ENCODE assay signal across 8 cellular contexts in the genomic region with DNA sequence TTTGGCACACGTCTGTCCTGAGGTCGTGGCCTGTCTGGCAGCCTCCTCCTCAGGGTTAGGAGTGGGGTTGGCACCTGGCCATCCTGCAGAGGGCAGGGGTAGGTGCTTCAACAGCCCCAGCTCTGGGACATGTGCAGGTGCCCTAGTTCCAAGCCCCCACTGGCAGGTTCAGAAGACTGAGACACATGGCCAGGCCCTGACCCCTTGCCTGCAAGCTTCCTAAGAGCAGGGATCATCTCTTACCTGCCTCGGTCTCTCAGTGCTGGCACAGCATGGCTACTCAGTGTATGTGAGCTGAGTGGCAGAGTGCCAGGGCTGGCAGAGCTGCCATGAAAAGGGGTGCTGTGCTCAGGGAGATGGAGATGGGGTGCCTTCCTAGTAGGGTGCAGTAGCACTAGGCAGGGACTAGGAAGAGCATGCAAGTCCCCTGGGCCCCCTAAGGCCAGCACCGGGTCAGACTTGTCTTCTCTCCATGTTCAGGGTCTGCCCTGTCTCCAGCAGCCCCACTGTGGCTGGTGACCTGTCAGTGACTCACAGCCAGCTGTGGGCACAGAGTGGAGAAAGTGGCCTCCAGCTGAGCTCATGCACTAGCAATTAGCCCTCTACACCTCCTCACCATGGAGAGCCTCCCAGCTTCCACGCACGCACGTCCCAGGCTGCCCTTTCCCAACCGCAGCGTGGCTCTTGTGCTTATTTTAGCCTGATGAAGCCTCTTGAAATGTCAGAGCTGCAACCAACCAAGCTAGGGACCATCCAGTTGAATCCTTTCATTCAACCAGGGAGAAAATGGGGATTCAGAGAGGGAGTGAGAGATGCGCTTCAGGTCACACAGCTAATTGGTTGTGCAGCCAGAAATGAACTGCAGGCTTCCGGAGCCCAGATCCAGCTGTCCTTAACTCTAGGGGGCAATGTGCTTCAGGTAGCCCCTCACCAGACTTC.
DNase-seq lines count a peak whose midpoint lies in the region; ATAC-seq and TF ChIP-seq lines count a peak whose summit lies in the region.

No MANE protein-coding gene starts in this region.

- peaks cover 13% of the 10 kb centered on the region for H3K4me1 ChIP-seq in neural progenitor cell
- no peaks in the 10 kb centered on the region for H3K4me1 ChIP-seq in OCI-LY7 (ENCODE audit: insufficient read depth, low read length, poor library complexity, severe bottlenecking)

- H3K36me3 Mint-ChIP-seq in chondrocyte (ENCODE audit: low read depth), result peaks cover 3% of the 10 kb centered on the region
- H3K36me3 Mint-ChIP-seq in neural progenitor cell, result no peaks in the 10 kb centered on the region

- H3K4me1 Mint-ChIP-seq in chondrocyte (ENCODE audit: low read depth), result peaks cover 30% of the 10 kb centered on the region
- peaks cover 32% of the 10 kb centered on the region for H3K4me1 Mint-ChIP-seq in neural progenitor cell

- TF ChIP-seq CTCF in chondrocyte (IDR thresholded peaks at IDR 0.05) (peak; percentile 18), neural progenitor cell (IDR thresholded peaks at IDR 0.05) (peak; percentile 15), OCI-LY7 (conservative IDR thresholded peaks at IDR 0.05; ENCODE audit: low read length) (no peak)

- H3F3A ChIP-seq in neural progenitor cell (ENCODE audit: low read depth), result peaks cover 3% of the 10 kb centered on the region

- H3K4me3 Mint-ChIP-seq in chondrocyte (ENCODE audit: unreplicated experiment), result no peak overlapping the region
- no peak overlapping the region for H3K4me3 Mint-ChIP-seq in neural progenitor cell

- ATAC-seq in GM19463 (IDR thresholded peaks at IDR 0.05; ENCODE audit: unreplicated experiment) (no peak), HG03457 (IDR thresholded peaks at IDR 0.05; ENCODE audit: unreplicated experiment) (no peak)

- H3K79me2 ChIP-seq in neural progenitor cell (ENCODE audit: low read depth) (no peaks in the 10 kb centered on the region), OCI-LY7 (ENCODE audit: insufficient read depth, low read depth, low read length) (no peaks in the 10 kb centered on the region)

- H3K9me3 Mint-ChIP-seq in chondrocyte (ENCODE audit: low read depth) (peaks cover 5% of the 10 kb centered on the region), neural progenitor cell (no peaks in the 10 kb centered on the region)

- H3K27ac ChIP-seq in neural progenitor cell, result no peak overlapping the region
- H3K27ac ChIP-seq in OCI-LY7 (ENCODE audit: low read depth, low read length, poor library complexity, severe bottlenecking), result no peak overlapping the region

- no peaks in the 10 kb centered on the region for H3K27me3 ChIP-seq in neural progenitor cell

- H3K27ac Mint-ChIP-seq in chondrocyte (ENCODE audit: unreplicated experiment) (peak overlapping the region; percentile 85), neural progenitor cell (peak overlapping the region; percentile 42)

- no peaks in the 10 kb centered on the region for H3K9me2 ChIP-seq in OCI-LY7 (ENCODE audit: insufficient read depth, low read length)

- H3K4me3 ChIP-seq in neural progenitor cell (no peak overlapping the region), OCI-LY7 (ENCODE audit: low read depth, low read length, poor library complexity, severe bottlenecking) (no peak overlapping the region)

- POLR2A ChIA-PET in OCI-LY7 (lab: Charles Lee), result no interaction called here

- H3K9me3 ChIP-seq in neural progenitor cell (ENCODE audit: low read depth) (no peaks in the 10 kb centered on the region), OCI-LY7 (ENCODE audit: low read length) (no peaks in the 10 kb centered on the region)

- H3K27me3 Mint-ChIP-seq in chondrocyte (ENCODE audit: low read depth) (peaks cover 3% of the 10 kb centered on the region), neural progenitor cell (ENCODE audit: insufficient read depth, low read depth) (peaks cover 2% of the 10 kb centered on the region)

- H3K9ac ChIP-seq in neural progenitor cell, result no peak overlapping the region

- H4K20me1 ChIP-seq in neural progenitor cell (ENCODE audit: low read depth), result no peaks in the 10 kb centered on the region
- no peaks in the 10 kb centered on the region for H4K20me1 ChIP-seq in OCI-LY7 (ENCODE audit: insufficient read depth, low read length)

- H3K36me3 ChIP-seq in neural progenitor cell, result no peaks in the 10 kb centered on the region
- H3K36me3 ChIP-seq in OCI-LY7 (ENCODE audit: insufficient read depth, low read length), result no peaks in the 10 kb centered on the region

- DNase-seq in Daoy (ENCODE audit: low read depth) (peak; percentile 100), NCI-H187 treated with DMSO at 0.1 percent for 48 hours (lab: John Stamatoyannopoulos, UW) (peak; percentile 82), chondrocyte (ENCODE audit: low spot score) (peak; percentile 90), neural progenitor cell (ENCODE audit: low spot score) (no peak), OCI-LY7 (ENCODE audit: low spot score) (no peak), SHP77 treated with DMSO at 0.1 percent for 48 hours (lab: John Stamatoyannopoulos, UW) (no peak)

- H2AFZ ChIP-seq in neural progenitor cell (replicated peaks), result no peak overlapping the region
- no peak overlapping the region for H2AFZ ChIP-seq in OCI-LY7 (ENCODE audit: low read length)

- no TSS peak for BruUV-seq in OCI-LY7 (replicated peaks; lab: Mats Ljungman, UMichigan)

- intact Hi-C loops in OCI-LY7 (cut with micrococcal nuclease; ENCODE audit: unreplicated experiment), result no loop called here

- H3K4me2 ChIP-seq in neural progenitor cell (no peak overlapping the region), OCI-LY7 (ENCODE audit: low read length) (no peak overlapping the region)

- CTCF ChIA-PET in OCI-LY7 (lab: Charles Lee; ENCODE audit: unreplicated experiment), result no interaction called here

Comparison
In these comparisons a context has a peak if more than half of its experiments do, and no peak if none do; other contexts are left out.
1. DNase-seq: peak in Daoy (single experiment), NCI-H187 treated with DMSO at 0.1 percent for 48 hours (single experiment) and chondrocyte (single experiment); none in neural progenitor cell (single experiment), OCI-LY7 (single experiment) and SHP77 treated with DMSO at 0.1 percent for 48 hours (single experiment).